ENCODE assay signal across 8 cellular contexts in genomic region chr17:50866261-50866949, GRCh38. TPM values are rescaled to one million over a fixed set of nuclear protein-coding genes. Genes with fewer than 3 reads are reported as not detected.
DNase-seq lines count a peak whose midpoint lies in the region; ATAC-seq and TF ChIP-seq lines count a peak whose summit lies in the region.

Gene TOB1 (minus strand): TSS chr17:50866354. CDS start chr17:50864017, 2,337 bp downstream.

- peak; percentile 61 to 67 for TF ChIP-seq RAD21 in liver (IDR thresholded peaks at IDR 0.05)

- H3K36me3 Mint-ChIP-seq in CD14-positive monocyte, result peaks cover 23 to 26% of the 10 kb centered on the region in 2 donors

- peak within 1 kb of the TSS; percentile 98 to 99 for H3K27ac ChIP-seq in liver (ENCODE audit: low read depth in 1 of 2, low read length in 2 of 2)

- peaks cover 0 to 2% (median 2%) of the 10 kb centered on the region in 3 donors for H3K27me3 Mint-ChIP-seq in CD14-positive monocyte (ENCODE audit: low read depth in 3 of 3)

- H3K27me3 ChIP-seq in liver (ENCODE audit: control insufficient read depth in 4 of 4, insufficient read depth in 4 of 4, low read length in 3 of 4), result no peaks in the 10 kb centered on the region

- intact Hi-C loops in CD14-positive monocyte (cut with micrococcal nuclease), result loop anchor here (2.0 to 10.0 kb wide), 5 partner anchors 48 to 288 kb away; partner anchors contain the start of genes ANKRD40 (in 1 of the 2) and NME1 (in 1 of the 2)

- H3K4me1 ChIP-seq in liver (ENCODE audit: control insufficient read depth in 4 of 4, insufficient read depth in 4 of 4, low read length in 3 of 4), result peaks cover 2 to 30% (median 23%) of the 10 kb centered on the region in 4 donors

- peak within 1 kb of the TSS; percentile 77 to 99 (median 99) for H3K4me3 ChIP-seq in liver (ENCODE audit: low read depth in 1 of 3, low read length in 3 of 3)

- H3K27ac Mint-ChIP-seq in CD14-positive monocyte, result peak within 1 kb of the TSS; percentile 99 to 100 (median 100)

- ATAC-seq in GM19395 (IDR thresholded peaks at IDR 0.05; ENCODE audit: unreplicated experiment) (peak; percentile 60), HG03558 (IDR thresholded peaks at IDR 0.05; ENCODE audit: extremely low read depth, unreplicated experiment) (peak; percentile 54)

- peaks cover 0 to 13% (median 4%) of the 10 kb centered on the region in 4 donors for H3K36me3 ChIP-seq in liver (ENCODE audit: control insufficient read depth in 4 of 4, insufficient read depth in 3 of 4, low read depth in 1 of 4, low read length in 3 of 4)

- H3K9ac ChIP-seq in liver (ENCODE audit: low read depth in 1 of 2, low read length in 2 of 2), result peak within 1 kb of the TSS; percentile 98 to 100

- peak within 1 kb of the TSS; percentile 97 to 99 for H3K4me3 Mint-ChIP-seq in CD14-positive monocyte

- H3K4me1 Mint-ChIP-seq in CD14-positive monocyte, result peaks cover 41% of the 10 kb centered on the region

- WGBS in liver, result under 1% methylated on average over 75 of the region's 75 CpGs

- no peak for TF ChIP-seq CTCF in CD14-positive monocyte (IDR thresholded peaks at IDR 0.05)
- TF ChIP-seq CTCF in liver (IDR thresholded peaks at IDR 0.05; ENCODE audit: low read depth, low read length, missing input control), result no peak

- DNase-seq in CD14-positive monocyte (ENCODE audit: low spot score) (peak; percentile 97), NCI-H748 treated with DMSO at 0.1 percent for 48 hours (lab: John Stamatoyannopoulos, UW) (peak; percentile 91), dedifferentiated amniotic fluid mesenchymal stem cell (ENCODE audit: extremely low spot score) (peak; percentile 97)
- peak; percentile 92 to 94 for DNase-seq in activated CD4-positive, alpha-beta T cell treated with anti-CD3 and anti-CD28 coated beads, Interleukin-2, amount 50 U/mL, for 24 hours (ENCODE audit: low read depth in 1 of 2, low spot score in 1 of 2)
- peak; percentile 97 for DNase-seq in stimulated activated CD4-positive, alpha-beta T cell treated with anti-CD3 and anti-CD28 coated beads, Interleukin-4, amount 100 ng/mL, for 1 hour

- no peaks in the 10 kb centered on the region for H3K9me3 ChIP-seq in liver (ENCODE audit: control insufficient read depth in 4 of 4, low read length in 3 of 4)

- no peaks in the 10 kb centered on the region for H3K9me3 Mint-ChIP-seq in CD14-positive monocyte

TF ChIP-seq in liver, 16 proteins besides CTCF, POLR2A, EP300 and RAD21:
- TF ChIP-seq REST (IDR thresholded peaks at IDR 0.05) (peak; percentile 88), SP1 (IDR thresholded peaks at IDR 0.05) (peak; percentile 91), ATF3 (IDR thresholded peaks at IDR 0.05) (no peak), FOXA2 (IDR thresholded peaks at IDR 0.05) (peak; percentile 59), GABPA (IDR thresholded peaks at IDR 0.05 in 1 of 2, conservative IDR thresholded peaks at IDR 0.05 in 1 of 2) (peak in 1 of 2 donors; percentile 43), HNF4A (conservative IDR thresholded peaks at IDR 0.05) (peak; percentile 66 to 79), NR2F2 (IDR thresholded peaks at IDR 0.05) (peak; percentile 23), ZBTB33 (IDR thresholded peaks at IDR 0.05) (peak; percentile 77), MAX (IDR thresholded peaks at IDR 0.05) (peak; percentile 53), RXRA (IDR thresholded peaks at IDR 0.05) (peak; percentile 93), TAF1 (conservative IDR thresholded peaks at IDR 0.05) (peak; percentile 96), FOXA1 (IDR thresholded peaks at IDR 0.05) (peak; percentile 67), EGR1 (IDR thresholded peaks at IDR 0.05; ENCODE audit: low read depth in 2 of 2) (peak; percentile 76 to 85), YY1 (IDR thresholded peaks at IDR 0.05) (peak; percentile 92), JUND (IDR thresholded peaks at IDR 0.05) (peak in 1 of 2 donors; percentile 10), HNF4G (IDR thresholded peaks at IDR 0.05) (peak; percentile 12)
TF ChIP-seq in liver: peak in this region for 15.

RNA-seq across cellular contexts. Expression of gene TOB1, which starts in this region (rescaled TPM):
- 10 to 100 TPM; 18.5 to 41.0 TPM for polyA plus RNA-seq in CD14-positive monocyte
- 10 to 100 TPM; 10.2 to 28.0 TPM for total RNA-seq in liver
- 100 to 1,000 TPM in 1 of 2 donors, 10 to 100 TPM in 1; 47.5 to 132 TPM for polyA plus RNA-seq in liver

Comparison
In these comparisons a context has a peak if more than half of its experiments do, and no peak if none do; other contexts are left out.
1. Peak in every context shown above with its lines: DNase-seq, ATAC-seq, H3K4me3 ChIP-seq and H3K27ac ChIP-seq.